In the genomic region with DNA sequence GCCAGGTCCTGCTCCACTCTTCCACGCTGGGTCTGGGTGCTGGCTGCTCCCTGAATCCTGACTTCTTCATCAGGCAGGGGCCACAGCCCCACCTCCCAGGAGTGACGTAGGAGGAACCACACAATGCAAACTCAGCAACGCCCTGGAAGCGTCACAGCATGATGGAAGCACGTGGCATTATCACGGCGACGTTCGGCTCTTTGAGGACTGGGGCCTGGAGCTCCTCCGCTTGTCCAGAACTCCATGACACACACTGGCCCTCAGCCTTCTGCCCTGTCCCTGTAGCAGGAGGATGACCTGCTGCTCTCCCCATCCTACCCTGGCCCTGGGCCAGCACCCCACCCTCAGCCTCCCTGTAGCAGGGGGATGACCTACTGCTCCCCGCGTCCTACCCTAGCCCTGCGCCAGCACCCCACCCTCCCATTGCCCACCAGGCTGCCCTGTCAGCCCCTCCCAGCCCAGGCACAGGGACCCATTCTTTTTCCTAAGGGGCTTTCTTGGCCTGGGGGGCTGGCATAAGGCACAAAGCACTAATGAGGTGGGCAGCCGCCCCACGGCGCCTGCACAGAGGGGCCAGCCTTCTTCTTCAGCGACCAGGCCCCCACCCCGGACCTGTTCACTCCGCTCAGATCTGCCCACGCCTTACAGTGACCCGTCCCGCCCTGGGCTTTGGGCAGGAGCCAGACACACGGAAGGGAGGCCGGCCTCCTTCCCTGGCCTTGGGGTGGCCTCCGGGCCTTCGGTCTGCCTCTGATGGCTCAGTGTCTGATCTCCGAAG, we compare ENCODE assay signal across 1 cellular context.
TF ChIP-seq lines count a peak whose summit lies in the region.

No MANE protein-coding gene starts in this region.

TF ChIP-seq in HCT116, 20 proteins besides CTCF, POLR2A, EP300 and RAD21 (continued from another document):
- TF ChIP-seq, protein P1, sequence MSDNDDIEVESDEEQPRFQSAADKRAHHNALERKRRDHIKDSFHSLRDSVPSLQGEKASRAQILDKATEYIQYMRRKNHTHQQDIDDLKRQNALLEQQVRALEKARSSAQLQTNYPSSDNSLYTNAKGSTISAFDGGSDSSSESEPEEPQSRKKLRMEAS (IDR thresholded peaks at IDR 0.05), result no peak
- TF ChIP-seq, protein P2, sequence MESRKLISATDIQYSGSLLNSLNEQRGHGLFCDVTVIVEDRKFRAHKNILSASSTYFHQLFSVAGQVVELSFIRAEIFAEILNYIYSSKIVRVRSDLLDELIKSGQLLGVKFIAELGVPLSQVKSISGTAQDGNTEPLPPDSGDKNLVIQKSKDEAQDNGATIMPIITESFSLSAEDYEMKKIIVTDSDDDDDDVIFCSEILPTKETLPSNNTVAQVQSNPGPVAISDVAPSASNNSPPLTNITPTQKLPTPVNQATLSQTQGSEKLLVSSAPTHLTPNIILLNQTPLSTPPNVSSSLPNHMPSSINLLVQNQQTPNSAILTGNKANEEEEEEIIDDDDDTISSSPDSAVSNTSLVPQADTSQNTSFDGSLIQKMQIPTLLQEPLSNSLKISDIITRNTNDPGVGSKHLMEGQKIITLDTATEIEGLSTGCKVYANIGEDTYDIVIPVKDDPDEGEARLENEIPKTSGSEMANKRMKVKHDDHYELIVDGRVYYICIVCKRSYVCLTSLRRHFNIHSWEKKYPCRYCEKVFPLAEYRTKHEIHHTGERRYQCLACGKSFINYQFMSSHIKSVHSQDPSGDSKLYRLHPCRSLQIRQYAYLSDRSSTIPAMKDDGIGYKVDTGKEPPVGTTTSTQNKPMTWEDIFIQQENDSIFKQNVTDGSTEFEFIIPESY (IDR thresholded peaks at IDR 0.05; ENCODE audit: extremely low read depth, insufficient replicate concordance, low read length), result no peak
- TF ChIP-seq ZNF274 (IDR thresholded peaks at IDR 0.05; ENCODE audit: low read depth, low read length), result no peak
- no peak for TF ChIP-seq TCF7L2 (IDR thresholded peaks at IDR 0.05; ENCODE audit: borderline replicate concordance, extremely low read depth, insufficient read depth, insufficient read length)
- TF ChIP-seq FOSL1 (IDR thresholded peaks at IDR 0.05; ENCODE audit: low read depth), result no peak
- TF ChIP-seq SIN3A (IDR thresholded peaks at IDR 0.05; ENCODE audit: low read depth), result no peak
- no peak for TF ChIP-seq POLR2AphosphoS5 (IDR thresholded peaks at IDR 0.05; ENCODE audit: low read depth, low read length)
- TF ChIP-seq EZH2 (IDR thresholded peaks at IDR 0.05), result no peak
- TF ChIP-seq JUND (IDR thresholded peaks at IDR 0.05), result no peak
- no peak for TF ChIP-seq EZH2phosphoT487 (IDR thresholded peaks at IDR 0.05; ENCODE audit: borderline replicate concordance)
